30 cellular contexts compared by ENCODE assay signal in the genomic region with DNA sequence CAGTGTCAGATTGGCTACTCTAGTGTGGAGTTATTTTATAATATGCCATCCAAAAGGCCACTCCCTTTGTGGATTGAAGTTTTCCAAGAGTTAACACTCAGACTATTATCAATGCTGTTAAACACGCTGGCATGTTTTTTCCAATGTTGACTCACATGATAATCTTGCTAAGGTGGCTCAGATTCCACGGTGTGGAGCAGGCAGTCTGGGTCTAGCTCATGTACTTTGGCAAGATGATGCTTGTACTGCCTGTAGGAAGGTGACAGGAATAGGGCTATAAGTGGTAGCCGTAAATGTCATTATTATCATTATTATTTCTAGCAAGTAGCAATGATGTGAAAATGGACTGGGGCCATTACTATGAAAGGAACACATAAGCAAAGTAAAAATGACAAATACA.
"Had no signal": no experiment of that assay in that cellular context is flagged by ENCODE, and none has a peak within 500 bp of the region (broad histone marks: within the 10 kb centered on the region; RNA-seq: fewer than 3 reads in every experiment).

No MANE protein-coding gene starts in this region.

- H3K27me3 ChIP-seq: gastrocnemius medialis, neural progenitor cell, sigmoid colon, spleen, testis, tibial artery had no signal

- H3K4me3 ChIP-seq: coronary artery, gastrocnemius medialis, lung, mucosa of descending colon, neural progenitor cell, prostate gland, sigmoid colon, spleen, testis, tibial artery had no signal

- H3K27ac Mint-ChIP-seq: memory B cell; mesothelial cell of epicardium; natural killer cell treated with Interleukin-12 subunit alpha and Interleukin-12 subunit beta and Interleukin-15 and Interleukin-18, amount 100 ng/mL, for 72 hours; neural progenitor cell; stimulated activated memory B cell treated with anti-CD40 and anti-IgM and Interleukin-4, amounts not matched to agents 10 μg/mL and 1 μg/mL and 100 μg/mL, for 72 hours; type B pancreatic cell had no signal

- H3K27me3 Mint-ChIP-seq: type B pancreatic cell had no signal

- DNase-seq: dermis blood vessel endothelial cell; effector memory CD4-positive, alpha-beta T cell; erythroblast; gastrocnemius medialis; head of caudate nucleus; hippocampal formation; kidney glomerular epithelial cell; left colon; mucosa of descending colon; naive B cell; right cardiac atrium; sigmoid colon; spleen; stimulated activated CD4-positive, alpha-beta T cell treated with anti-CD3 and anti-CD28 coated beads, Interleukin-4, amount 100 ng/mL, for 4 hours; stimulated activated naive CD8-positive, alpha-beta T cell treated with anti-CD3 and anti-CD28 coated beads, Interleukin-15, Interleukin-2, amounts not matched to agents 100 U/mL and 50 U/mL, for 24 hours; substantia nigra; testis; tibial artery had no signal

- H3K36me3 Mint-ChIP-seq: memory B cell; mesothelial cell of epicardium; naive B cell; natural killer cell treated with Interleukin-12 subunit alpha and Interleukin-12 subunit beta and Interleukin-15 and Interleukin-18, amount 100 ng/mL, for 72 hours; neural progenitor cell; stimulated activated memory B cell treated with anti-CD40 and anti-IgM and Interleukin-4, amounts not matched to agents 10 μg/mL and 1 μg/mL and 100 μg/mL, for 72 hours; type B pancreatic cell had no signal

- H3K9me3 ChIP-seq: gastrocnemius medialis, mucosa of descending colon, prostate gland, sigmoid colon, spleen, testis, tibial artery had no signal

- FAIRE-seq: endothelial cell of umbilical vein, islet of Langerhans had no signal

- H3K4me1 ChIP-seq: gastrocnemius medialis, neural progenitor cell, parathyroid adenoma, prostate gland, sigmoid colon, spleen, testis, tibial artery had no signal

- H3K4me3 Mint-ChIP-seq: memory B cell; mesothelial cell of epicardium; naive B cell; natural killer cell treated with Interleukin-12 subunit alpha and Interleukin-12 subunit beta and Interleukin-15 and Interleukin-18, amount 100 ng/mL, for 72 hours; neural progenitor cell; stimulated activated memory B cell treated with anti-CD40 and anti-IgM and Interleukin-4, amounts not matched to agents 10 μg/mL and 1 μg/mL and 100 μg/mL, for 72 hours; type B pancreatic cell had no signal

- H3K9me3 Mint-ChIP-seq: memory B cell; mesothelial cell of epicardium; natural killer cell treated with Interleukin-12 subunit alpha and Interleukin-12 subunit beta and Interleukin-15 and Interleukin-18, amount 100 ng/mL, for 72 hours; neural progenitor cell; stimulated activated memory B cell treated with anti-CD40 and anti-IgM and Interleukin-4, amounts not matched to agents 10 μg/mL and 1 μg/mL and 100 μg/mL, for 72 hours had no signal

- ATAC-seq: gastrocnemius medialis; left colon; mucosa of descending colon; natural killer cell treated with Interleukin-12 subunit alpha and Interleukin-12 subunit beta and Interleukin-15 and Interleukin-18, amount 100 ng/mL, for 72 hours; stimulated activated memory B cell treated with anti-CD40 and anti-IgM and Interleukin-4, amounts not matched to agents 10 μg/mL and 1 μg/mL and 100 μg/mL, for 72 hours; stimulated activated naive CD8-positive, alpha-beta T cell treated with anti-CD3 and anti-CD28 coated beads, Interleukin-15, Interleukin-2, amounts not matched to agents 100 U/mL and 50 U/mL, for 24 hours had no signal

- H3K36me3 ChIP-seq: gastrocnemius medialis, neural progenitor cell, prostate gland, sigmoid colon, spleen, tibial artery had no signal

- H3K27ac ChIP-seq: coronary artery, gastrocnemius medialis, neural progenitor cell, parathyroid adenoma, prostate gland, sigmoid colon, spleen, testis, tibial artery had no signal

- H3K4me1 Mint-ChIP-seq: memory B cell; naive B cell; neural progenitor cell; stimulated activated memory B cell treated with anti-CD40 and anti-IgM and Interleukin-4, amounts not matched to agents 10 μg/mL and 1 μg/mL and 100 μg/mL, for 72 hours had no signal
